8 cellular contexts compared by ENCODE assay signal in genomic region chr19:12933287-12934072, GRCh38. TPM values are rescaled to one million over a fixed set of nuclear protein-coding genes. Genes with fewer than 3 reads are reported as not detected.
A peak's percentile ranks its signal among the peaks of the same experiment; 100 is the strongest.
DNase-seq lines count a peak whose midpoint lies in the region; ATAC-seq and TF ChIP-seq lines count a peak whose summit lies in the region.

FARSA (minus strand) TSS chr19:12933711; CDS start chr19:12933696, 15 bp downstream.

- TF ChIP-seq CTCF in LNCaP clone FGC (IDR thresholded peaks at IDR 0.05; ENCODE audit: control insufficient read depth, extremely low read depth, insufficient read depth) (no peak), fibroblast of the aortic adventitia (IDR thresholded peaks at IDR 0.05; ENCODE audit: insufficient read depth, low read length) (no peak)

- peaks cover 8% of the 10 kb centered on the region for H3K36me3 Mint-ChIP-seq in CD4-positive, CD25-positive, alpha-beta regulatory T cell
- H3K36me3 Mint-ChIP-seq in natural killer cell treated with Interleukin-12 subunit alpha and Interleukin-12 subunit beta and Interleukin-15 and Interleukin-18, amount 100 ng/mL, for 72 hours = peaks cover 15% of the 10 kb centered on the region

- peak; percentile 54 to 60 for ATAC-seq in CD4-positive, CD25-positive, alpha-beta regulatory T cell (ENCODE audit: low read depth in 2 of 2)
- peak; percentile 45 for ATAC-seq in GM19467 (IDR thresholded peaks at IDR 0.05; ENCODE audit: unreplicated experiment)
- peak; percentile 78 to 84 for ATAC-seq in natural killer cell treated with Interleukin-12 subunit alpha and Interleukin-12 subunit beta and Interleukin-15 and Interleukin-18, amount 100 ng/mL, for 72 hours

- peaks cover 0 to 50% (median 22%) of the 10 kb centered on the region in 4 donors for H3K4me1 Mint-ChIP-seq in CD4-positive, CD25-positive, alpha-beta regulatory T cell
- H3K4me1 Mint-ChIP-seq in natural killer cell treated with Interleukin-12 subunit alpha and Interleukin-12 subunit beta and Interleukin-15 and Interleukin-18, amount 100 ng/mL, for 72 hours (ENCODE audit: low read depth in 2 of 2) = peaks cover 35 to 36% of the 10 kb centered on the region in 2 donors

- no peaks in the 10 kb centered on the region for H3K27me3 Mint-ChIP-seq in CD4-positive, CD25-positive, alpha-beta regulatory T cell
- no peaks in the 10 kb centered on the region for H3K27me3 Mint-ChIP-seq in natural killer cell treated with Interleukin-12 subunit alpha and Interleukin-12 subunit beta and Interleukin-15 and Interleukin-18, amount 100 ng/mL, for 72 hours

- H3K4me1 ChIP-seq in CD4-positive, CD25-positive, alpha-beta regulatory T cell (ENCODE audit: control insufficient read depth, insufficient read depth, low read length, poor library complexity, severe bottlenecking) = peaks cover 32% of the 10 kb centered on the region

- H3K27ac ChIP-seq in CD4-positive, CD25-positive, alpha-beta regulatory T cell (ENCODE audit: insufficient read depth, low read length, poor library complexity, severe bottlenecking) = peak within 1 kb of the TSS; percentile 70

- peak; percentile 83 to 94 (median 85) for DNase-seq in CD4-positive, CD25-positive, alpha-beta regulatory T cell
- DNase-seq in LNCaP clone FGC (ENCODE audit: low read depth) (peak; percentile 67), fibroblast of the aortic adventitia (ENCODE audit: low read depth) (peak; percentile 86)
- peak; percentile 79 for DNase-seq in activated effector memory CD4-positive, alpha-beta T cell treated with Interleukin-2 at 50 U/mL for 16 hours
- DNase-seq in natural killer cell treated with Interleukin-12 subunit alpha and Interleukin-12 subunit beta and Interleukin-15 and Interleukin-18, amount 100 ng/mL, for 72 hours (ENCODE audit: low spot score) = peak; percentile 92
- DNase-seq in stimulated activated naive CD4-positive, alpha-beta T cell treated with Interleukin-2 at 50 U/mL for 16 hours (lab: John Stamatoyannopoulos, UW) = peak; percentile 89

- H3K27me3 ChIP-seq in CD4-positive, CD25-positive, alpha-beta regulatory T cell (ENCODE audit: control insufficient read depth, insufficient read depth, low read length) = no peaks in the 10 kb centered on the region

- peak within 1 kb of the TSS; percentile 93 to 99 (median 95) for H3K4me3 Mint-ChIP-seq in CD4-positive, CD25-positive, alpha-beta regulatory T cell
- H3K4me3 Mint-ChIP-seq in natural killer cell treated with Interleukin-12 subunit alpha and Interleukin-12 subunit beta and Interleukin-15 and Interleukin-18, amount 100 ng/mL, for 72 hours = peak within 1 kb of the TSS; percentile 99

- no peaks in the 10 kb centered on the region for H3K9me3 ChIP-seq in CD4-positive, CD25-positive, alpha-beta regulatory T cell (ENCODE audit: control insufficient read depth in 2 of 2, low read length in 2 of 2)

- H3K36me3 ChIP-seq in CD4-positive, CD25-positive, alpha-beta regulatory T cell (ENCODE audit: control insufficient read depth, insufficient read depth, low read length) = peaks cover 16% of the 10 kb centered on the region

- TF ChIP-seq POLR2A in Raji (IDR thresholded peaks at IDR 0.05; ENCODE audit: insufficient read depth, low read depth, low read length) = peak; percentile 97

- peak within 1 kb of the TSS; percentile 76 to 99 (median 95) for H3K27ac Mint-ChIP-seq in CD4-positive, CD25-positive, alpha-beta regulatory T cell
- peak within 1 kb of the TSS; percentile 84 to 92 for H3K27ac Mint-ChIP-seq in natural killer cell treated with Interleukin-12 subunit alpha and Interleukin-12 subunit beta and Interleukin-15 and Interleukin-18, amount 100 ng/mL, for 72 hours

- peak within 1 kb of the TSS; percentile 79 for H3K4me3 ChIP-seq in CD4-positive, CD25-positive, alpha-beta regulatory T cell (ENCODE audit: low read depth, low read length)
- H3K4me3 ChIP-seq in LNCaP clone FGC (ENCODE audit: low read depth, low read length) = peak within 1 kb of the TSS; percentile 91
- peak within 1 kb of the TSS; percentile 100 for H3K4me3 ChIP-seq in fibroblast of the aortic adventitia (ENCODE audit: low read depth, low read length)

- no peaks in the 10 kb centered on the region for H3K9me3 Mint-ChIP-seq in CD4-positive, CD25-positive, alpha-beta regulatory T cell
- H3K9me3 Mint-ChIP-seq in natural killer cell treated with Interleukin-12 subunit alpha and Interleukin-12 subunit beta and Interleukin-15 and Interleukin-18, amount 100 ng/mL, for 72 hours = no peaks in the 10 kb centered on the region

RNA-seq across cellular contexts. Expression of gene FARSA, which starts in this region (rescaled TPM):
- 28.9 TPM for total RNA-seq in CD4-positive, CD25-positive, alpha-beta regulatory T cell
- 10 to 100 TPM; 52.2 to 74.0 (median 62.6) TPM for polyA plus RNA-seq in CD4-positive, CD25-positive, alpha-beta regulatory T cell
- total RNA-seq in fibroblast of the aortic adventitia (ENCODE audit: low replicate concordance) = 39.1 and 44.3 TPM in 2 replicates
- 100 to 1,000 TPM; 130 to 196 TPM for total RNA-seq in natural killer cell treated with Interleukin-12 subunit alpha and Interleukin-12 subunit beta and Interleukin-15 and Interleukin-18, amount 100 ng/mL, for 72 hours

Comparison
In these comparisons a context has a peak if more than half of its experiments do, and no peak if none do; other contexts are left out.
1. Peak in every context shown above with its lines: DNase-seq, ATAC-seq, H3K4me3 ChIP-seq and H3K27ac ChIP-seq.